23 cellular contexts compared by ENCODE assay signal in genomic region chr15:79045041-79045440, GRCh38. TPM values are rescaled to one million over a fixed set of nuclear protein-coding genes. Genes with fewer than 3 reads are reported as not detected.
DNase-seq lines count a peak whose midpoint lies in the region; ATAC-seq, FAIRE-seq and TF ChIP-seq lines count a peak whose summit lies in the region.
"Had no signal": no experiment of that assay in that cellular context is flagged by ENCODE, and none has a peak within 500 bp of the region (broad histone marks: within the 10 kb centered on the region; RNA-seq: fewer than 3 reads in every experiment).

No MANE protein-coding gene starts in this region.

- H3K4me3 ChIP-seq in BLaER1 treated with 17β-estradiol and CSF1 and Interleukin-3, amounts not matched to agents 10 nM and 100 nM, result no peak overlapping the region
- H3K4me3 ChIP-seq in osteoblast (ENCODE audit: insufficient read depth, low read length) (no peak overlapping the region), gastroesophageal sphincter (no peak overlapping the region), HepG2 (replicated peaks in 1 of 3; ENCODE audit: insufficient read depth in 1 of 3, low read depth in 2 of 3, low read length in 3 of 3) (no peak overlapping the region)
- H3K4me3 ChIP-seq: A549, GM12878, GM23338 had no signal

- H3K27ac ChIP-seq in BLaER1 treated with 17β-estradiol and CSF1 and Interleukin-3, amounts not matched to agents 10 nM and 100 nM, result no peak overlapping the region
- H3K27ac ChIP-seq in osteoblast (ENCODE audit: low read depth, low read length) (no peak overlapping the region), gastroesophageal sphincter (no peak overlapping the region), HepG2 (ENCODE audit: extremely low read length, insufficient read depth, low read length) (no peak overlapping the region)
- H3K27ac ChIP-seq: A549, C4-2B had no signal

- no peak for TF ChIP-seq POLR2A in gastroesophageal sphincter (IDR thresholded peaks at IDR 0.05)
- no peak for TF ChIP-seq POLR2A in HepG2 (IDR thresholded peaks at IDR 0.05; ENCODE audit: insufficient read depth in 1 of 2, low read depth in 2 of 2, low read length in 2 of 2)

- H4K20me1 ChIP-seq in BLaER1 treated with 17β-estradiol and CSF1 and Interleukin-3, amounts not matched to agents 10 nM and 100 nM, result no peaks in the 10 kb centered on the region
- H4K20me1 ChIP-seq in osteoblast (ENCODE audit: insufficient read depth, low read length), result peaks cover 3% of the 10 kb centered on the region
- H4K20me1 ChIP-seq in HepG2 (ENCODE audit: insufficient read depth, low read length), result no peaks in the 10 kb centered on the region

- TF ChIP-seq CTCF in osteoblast (IDR thresholded peaks at IDR 0.05; ENCODE audit: extremely low read depth, low read depth, low read length) (no peak), gastroesophageal sphincter (IDR thresholded peaks at IDR 0.05) (no peak), HepG2 (CRISPR knock-in tag; IDR thresholded peaks at IDR 0.05) (no peak)

- no peaks in the 10 kb centered on the region; a peak in 2 of 22 replicates for H3K36me3 ChIP-seq in BLaER1 treated with 17β-estradiol and CSF1 and Interleukin-3, amounts not matched to agents 10 nM and 100 nM
- no peaks in the 10 kb centered on the region for H3K36me3 ChIP-seq in osteoblast (ENCODE audit: insufficient read depth, low read length)
- H3K36me3 ChIP-seq in gastroesophageal sphincter, result no peaks in the 10 kb centered on the region
- H3K36me3 ChIP-seq in HepG2 (replicated peaks in 1 of 2; ENCODE audit: control insufficient read depth in 1 of 2, insufficient read depth in 2 of 2, low read length in 2 of 2), result no peaks in the 10 kb centered on the region
- H3K36me3 ChIP-seq: BE2C had no signal

- 27 to 50% methylated on average over 1 of the region's 1 CpG for WGBS in gastroesophageal sphincter (ENCODE audit: low coverage in 1 of 2), 2 donors
- WGBS in HepG2 (ENCODE audit: low lambda C conversion rate), result 7% methylated on average over 1 of the region's 1 CpG

- H3K79me2 ChIP-seq in osteoblast (ENCODE audit: insufficient read depth, low read length) (no peaks in the 10 kb centered on the region), HepG2 (ENCODE audit: insufficient read depth, low read length) (no peaks in the 10 kb centered on the region)

- intact Hi-C loops in HepG2 (cut with micrococcal nuclease; ENCODE audit: unreplicated experiment), result no loop called here

- TF ChIP-seq RAD21 in HepG2 (CRISPR knock-in tag; IDR thresholded peaks at IDR 0.05), result no peak

- TF ChIP-seq EP300 in gastroesophageal sphincter (IDR thresholded peaks at IDR 0.05) (no peak), HepG2 (IDR thresholded peaks at IDR 0.05; ENCODE audit: low read depth in 2 of 2, low read length in 2 of 2) (no peak), HepG2 (CRISPR knock-in tag; IDR thresholded peaks at IDR 0.05; ENCODE audit: borderline replicate concordance) (no peak)

- POLR2A ChIA-PET in HepG2 (lab: Yijun Ruan, JAX), result no interaction called here

- no peaks in the 10 kb centered on the region for H3K27me3 ChIP-seq in BLaER1 treated with 17β-estradiol and CSF1 and Interleukin-3, amounts not matched to agents 10 nM and 100 nM
- peaks cover 3% of the 10 kb centered on the region for H3K27me3 ChIP-seq in osteoblast (ENCODE audit: insufficient read depth, low read length)
- peaks cover 7% of the 10 kb centered on the region for H3K27me3 ChIP-seq in gastroesophageal sphincter
- H3K27me3 ChIP-seq in HepG2 (ENCODE audit: control insufficient read depth in 1 of 2, insufficient read depth in 2 of 2, low read length in 2 of 2), result no peaks in the 10 kb centered on the region; a peak in 2 of 5 replicates
- H3K27me3 ChIP-seq: BE2C had no signal

- peak overlapping the region in 7 of 11 experiments; percentile 1 to 64 (median 56); a peak in 13 of 22 replicates for H3K4me2 ChIP-seq in BLaER1 treated with 17β-estradiol and CSF1 and Interleukin-3, amounts not matched to agents 10 nM and 100 nM
- no peak overlapping the region for H3K4me2 ChIP-seq in osteoblast (ENCODE audit: insufficient read depth, low read length)
- no peak overlapping the region for H3K4me2 ChIP-seq in HepG2 (ENCODE audit: low read depth, low read length)
- H3K4me2 ChIP-seq: A549, GM23338 had no signal

- H3K9ac ChIP-seq in BLaER1 treated with 17β-estradiol and CSF1 and Interleukin-3, amounts not matched to agents 10 nM and 100 nM, result no peak overlapping the region
- no peak overlapping the region for H3K9ac ChIP-seq in HepG2 (ENCODE audit: insufficient read depth, low read depth, low read length)

- BruUV-seq in HepG2 (replicated peaks; lab: Mats Ljungman, UMichigan), result no TSS peak

- peaks cover 21 to 33% (median 27%) of the 10 kb centered on the region in 11 experiments for H3K9me3 ChIP-seq in BLaER1 treated with 17β-estradiol and CSF1 and Interleukin-3, amounts not matched to agents 10 nM and 100 nM (replicated peaks in 1 of 11)
- H3K9me3 ChIP-seq in osteoblast (ENCODE audit: low read depth, low read length), result peaks cover 4% of the 10 kb centered on the region
- H3K9me3 ChIP-seq in gastroesophageal sphincter, result peaks cover 0 to 21% (median 0%) of the 10 kb centered on the region in 3 donors
- no peaks in the 10 kb centered on the region for H3K9me3 ChIP-seq in HepG2 (ENCODE audit: low read length)
- H3K9me3 ChIP-seq: BE2C, Caco-2 had no signal

- ATAC-seq in gastroesophageal sphincter (no peak), HepG2 (no peak)
- ATAC-seq: A549; CD8-positive, alpha-beta T cell; GM12878; GM23338; HCT116 had no signal

- peak; percentile 83 for DNase-seq in NCI-H2171 treated with DMSO at 0.1 percent for 48 hours (lab: John Stamatoyannopoulos, UW)
- DNase-seq in osteoblast (ENCODE audit: insufficient read length, low spot score, missing footprints), result peak; percentile 80
- no peak for DNase-seq in HepG2 (ENCODE audit: low spot score)
- no peak for DNase-seq in dedifferentiated amniotic fluid mesenchymal stem cell (ENCODE audit: extremely low spot score)
- DNase-seq: 8988T; ACHN; AML-193; BE2C; Caco-2; CD4-positive, CD25-positive, alpha-beta regulatory T cell; CD8-positive, alpha-beta T cell; DMS153; DND-41; GDM1; H9 had no signal

- H2AFZ ChIP-seq in osteoblast (ENCODE audit: low read length) (no peak overlapping the region), HepG2 (ENCODE audit: low read length) (no peak overlapping the region)
- H2AFZ ChIP-seq: GM23338 had no signal

- in situ Hi-C loops in HepG2 (cut with HindIII; ENCODE audit: extremely low pct_ligation_motif_present, low pct_unique_long_range_greater_than_20kb), result no loop called here

- H3K4me1 ChIP-seq in BLaER1 treated with 17β-estradiol and CSF1 and Interleukin-3, amounts not matched to agents 10 nM and 100 nM, result peaks cover 0 to 43% (median 15%) of the 10 kb centered on the region in 10 experiments; a peak in 13 of 20 replicates
- H3K4me1 ChIP-seq in osteoblast (ENCODE audit: insufficient read depth, low read length) (no peaks in the 10 kb centered on the region), gastroesophageal sphincter (no peaks in the 10 kb centered on the region), HepG2 (ENCODE audit: insufficient read depth, low read length) (no peaks in the 10 kb centered on the region)
- H3K4me1 ChIP-seq: A549, BE2C, Caco-2 had no signal

- FAIRE-seq in HepG2 (lab: Jason Lieb, UNC), result no peak
- FAIRE-seq: A549, GM12878, GM19239 had no signal

- CTCF ChIA-PET in HepG2 (lab: Yijun Ruan, JAX; ENCODE audit: low intra/inter-chr PET ratio, low total read pairs), result no interaction called here

TF ChIP-seq in HepG2, 621 proteins besides CTCF, POLR2A, EP300 and RAD21 (continues in another document):
- TF ChIP-seq ZGPAT (CRISPR knock-in tag; IDR thresholded peaks at IDR 0.05) (no peak), ZNF563 (CRISPR knock-in tag; IDR thresholded peaks at IDR 0.05) (no peak)

RNA-seq across cellular contexts. Expression of gene RASGRF1, which starts 45.5 kb away (rescaled TPM):
- total RNA-seq in osteoblast (under 0.01 TPM in 1 of 2 replicates, not detected in the other), gastroesophageal sphincter (under 1 TPM in 2 of 4 donors, not detected in 2; 0.13 to 0.23 TPM), HepG2 (2016; rRNA removed; fragmentation: Illumina TruSeq; extraction: Trizol) (0.55 TPM in 2 replicates)
- 0.51 and 0.71 TPM in 2 replicates for total RNA-seq in HepG2 (2016; cell fraction: cytosol; rRNA removed; fragmentation: Illumina TruSeq; extraction: Trizol; ENCODE audit: low read depth)
- total RNA-seq in HepG2 (2016; cell fraction: insoluble cytoplasmic fraction; rRNA removed; fragmentation: Illumina TruSeq; extraction: Trizol), result 0.09 and 0.13 TPM in 2 replicates
- total RNA-seq in HepG2 (2016; cell fraction: membrane; rRNA removed; fragmentation: Illumina TruSeq; extraction: Trizol), result 0.24 and 0.40 TPM in 2 replicates
- total RNA-seq in HepG2 (2016; cell fraction: nucleus; rRNA removed; fragmentation: Illumina TruSeq; extraction: Trizol), result 0.34 and 0.78 TPM in 2 replicates
- 1.2 and 3.0 TPM in 2 replicates for polyA plus RNA-seq in HepG2 (2011; rRNA removed)
- polyA plus RNA-seq in HepG2 (2011; cell fraction: cytosol; rRNA removed), result 1.0 TPM in 2 replicates
- polyA plus RNA-seq in HepG2 (2011; cell fraction: nucleus; rRNA removed), result 2.5 and 3.4 TPM in 2 replicates
- polyA plus RNA-seq in HepG2 (2012), result 0.91 and 1.3 TPM in 2 replicates
- polyA plus RNA-seq in HepG2 (2016; cell fraction: cytosol; fragmentation: Illumina TruSeq; extraction: Trizol; ENCODE audit: low read depth), result 0.15 and 0.17 TPM in 2 replicates
- 0.09 and 0.22 TPM in 2 replicates for polyA plus RNA-seq in HepG2 (2016; cell fraction: insoluble cytoplasmic fraction; fragmentation: Illumina TruSeq; extraction: Trizol; ENCODE audit: low read depth)
- polyA plus RNA-seq in HepG2 (2016; cell fraction: membrane; fragmentation: Illumina TruSeq; extraction: Trizol; ENCODE audit: low read depth), result 0.37 and 0.96 TPM in 2 replicates
- 0.15 TPM in 1 of 2 replicates, not detected in the other for polyA plus RNA-seq in HepG2 (2016; cell fraction: nucleus; fragmentation: Illumina TruSeq; extraction: Trizol; ENCODE audit: insufficient read depth, low read depth)
- polyA minus RNA-seq in HepG2 (2011; rRNA and poly(A)+ RNA removed; ENCODE audit: low replicate concordance), result 0.09 and 0.70 TPM in 2 replicates
- 0.69 and 1.2 TPM in 2 replicates for polyA minus RNA-seq in HepG2 (2011; cell fraction: cytosol; rRNA and poly(A)+ RNA removed)
- polyA minus RNA-seq in HepG2 (2011; cell fraction: nucleus; rRNA and poly(A)+ RNA removed), result 3.7 and 5.4 TPM in 2 replicates
- total RNA-seq: CD4-positive, CD25-positive, alpha-beta regulatory T cell; CD8-positive, alpha-beta T cell had no signal
- polyA plus RNA-seq: CD4-positive, CD25-positive, alpha-beta regulatory T cell had no signal

Comparison
In these comparisons a context has a peak if more than half of its experiments do, and no peak if none do; other contexts are left out.
1. H3K4me2 ChIP-seq: peak in BLaER1 treated with 17β-estradiol and CSF1 and Interleukin-3, amounts not matched to agents 10 nM and 100 nM (7 of 11); none in osteoblast (single experiment) and HepG2 (single experiment).
2. DNase-seq: peak in NCI-H2171 treated with DMSO at 0.1 percent for 48 hours (single experiment) and osteoblast (single experiment); none in HepG2 (single experiment) and dedifferentiated amniotic fluid mesenchymal stem cell (single experiment).